21 cellular contexts compared by ENCODE assay signal in the genomic region with DNA sequence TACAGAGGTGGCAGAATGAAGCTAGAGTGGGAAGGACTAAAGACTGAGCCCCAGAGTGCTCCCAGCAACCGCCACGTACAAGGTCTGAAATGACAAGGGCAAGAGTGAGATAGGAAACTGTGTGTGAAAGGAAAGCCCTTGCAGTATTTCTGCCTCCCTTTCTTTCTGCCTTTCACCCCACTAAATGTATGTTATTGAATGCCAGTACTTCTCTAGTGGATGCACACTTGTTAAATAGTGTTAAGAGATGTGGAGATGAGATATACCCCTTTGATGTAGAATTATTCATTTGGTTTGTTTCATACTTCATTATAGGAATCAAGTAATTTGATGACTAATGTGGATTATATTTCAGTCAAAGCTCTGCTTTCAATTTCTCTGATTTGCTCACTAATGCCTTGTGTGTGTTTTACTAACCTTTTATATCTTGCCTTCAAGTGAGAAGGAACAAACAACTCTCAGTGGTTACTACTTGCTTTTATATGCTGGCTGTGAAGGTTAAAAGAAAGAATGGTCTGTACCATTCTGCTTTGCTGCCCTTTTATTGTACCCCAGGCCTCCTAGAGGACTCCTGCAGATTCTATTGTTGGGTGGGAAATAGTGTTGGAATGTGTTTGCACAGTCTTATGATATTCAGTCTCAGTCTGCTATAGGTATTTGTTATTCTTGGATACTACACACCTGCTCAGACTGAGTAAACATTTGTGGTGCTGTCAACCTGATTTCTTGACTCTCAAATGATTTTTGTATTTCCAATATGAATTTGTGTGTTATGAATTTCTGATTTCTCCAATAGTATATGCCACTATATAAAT. TPM values are rescaled to one million over a fixed set of nuclear protein-coding genes. Genes with fewer than 3 reads are reported as not detected.
DNase-seq lines count a peak whose midpoint lies in the region; ATAC-seq and TF ChIP-seq lines count a peak whose summit lies in the region.
"Had no signal": no experiment of that assay in that cellular context is flagged by ENCODE, and none has a peak within 500 bp of the region (broad histone marks: within the 10 kb centered on the region; RNA-seq: fewer than 3 reads in every experiment).

No MANE protein-coding gene starts in this region.

- H3K27me3 Mint-ChIP-seq in activated T-cell treated with anti-CD3 and anti-CD28 coated beads, Interleukin-2, amount 50 U/mL, for 4 hours (ENCODE audit: low read depth): peaks cover 3% of the 10 kb centered on the region

- H3K4me3 ChIP-seq in mammary epithelial cell (replicated peaks in 1 of 3; ENCODE audit: insufficient read depth in 1 of 3, low read depth in 2 of 3, low read length in 3 of 3): no peak overlapping the region
- H3K4me3 ChIP-seq: coronary artery, gastrocnemius medialis, testis had no signal

- ATAC-seq in activated T-cell treated with anti-CD3 and anti-CD28 coated beads, Interleukin-2, amount 50 U/mL, for 4 hours: peak; percentile 70 to 73
- ATAC-seq in GM21526 (IDR thresholded peaks at IDR 0.05; ENCODE audit: low FRiP score, unreplicated experiment) (no peak), GM19397 (IDR thresholded peaks at IDR 0.05; ENCODE audit: unreplicated experiment) (no peak)
- ATAC-seq: activated CD8-positive, alpha-beta T cell treated with anti-CD3 and anti-CD28 coated beads for 36 hours; gastrocnemius medialis; T-cell had no signal

- 100% methylated on average over 2 of the region's 2 CpGs for WGBS in mammary epithelial cell (ENCODE audit: low coverage, missing lambda C conversion rate)

- CTCF ChIA-PET in mammary epithelial cell (lab: Charles Lee; ENCODE audit: low non-redundant PET): no interaction called here

- in situ Hi-C loops in mammary epithelial cell (cut with MboI; ENCODE audit: low sequenced_read_pairs in 2 of 2): no loop called here

- H3K79me2 ChIP-seq in mammary epithelial cell (ENCODE audit: insufficient read depth, low read length): no peaks in the 10 kb centered on the region

- H3K4me2 ChIP-seq in mammary epithelial cell (ENCODE audit: insufficient read depth, low read depth, low read length): no peak overlapping the region

- peaks cover 42% of the 10 kb centered on the region for H3K4me1 ChIP-seq in mammary epithelial cell (ENCODE audit: insufficient read depth, low read length)
- H3K4me1 ChIP-seq: gastrocnemius medialis had no signal

- H3K27ac ChIP-seq in mammary epithelial cell (ENCODE audit: insufficient read depth, low read depth, low read length): peak overlapping the region; percentile 65
- H3K27ac ChIP-seq: coronary artery, gastrocnemius medialis, testis had no signal

- H3K27me3 ChIP-seq in mammary epithelial cell (ENCODE audit: insufficient read depth, low read length): no peaks in the 10 kb centered on the region
- H3K27me3 ChIP-seq: gastrocnemius medialis, testis had no signal

- TF ChIP-seq CTCF in mammary epithelial cell (conservative IDR thresholded peaks at IDR 0.05 in 1 of 2, IDR thresholded peaks at IDR 0.05 in 1 of 2; ENCODE audit: extremely low read depth in 1 of 2, insufficient read depth in 1 of 2, low read depth in 1 of 2, low read length in 2 of 2): no peak

- H3K9ac ChIP-seq in mammary epithelial cell (ENCODE audit: insufficient read depth, low read length): no peak overlapping the region

- no peaks in the 10 kb centered on the region for H4K20me1 ChIP-seq in mammary epithelial cell (ENCODE audit: insufficient read depth, low read length)

- no peak for DNase-seq in activated T-cell treated with anti-CD3 and anti-CD28 coated beads, Interleukin-2, amount 50 U/mL, for 4 hours
- DNase-seq in activated T-cell treated with anti-CD3 and anti-CD28 coated beads for 4 hours (no peak), RPMI7951 (ENCODE audit: low read depth) (peak; percentile 17), mammary epithelial cell (no peak), smooth muscle cell of the brain vasculature (ENCODE audit: low read depth, low spot score) (peak; percentile 12)
- DNase-seq in activated CD8-positive, alpha-beta memory T cell treated with anti-CD3 and anti-CD28 coated beads, Interleukin-2, amount 50 U/mL, for 4 hours: no peak
- DNase-seq: activated CD8-positive, alpha-beta T cell treated with anti-CD3 and anti-CD28 coated beads for 36 hours; activated effector memory CD4-positive, alpha-beta T cell treated with Interleukin-2 at 50 U/mL for 16 hours; anterior cingulate cortex; C1 segment of cervical spinal cord; DMS 273 treated with DMSO at 0.1 percent for 48 hours; gastrocnemius medialis; NCI-H1417 treated with DMSO at 0.1 percent for 48 hours; posterior cingulate gyrus; stimulated activated CD8-positive, alpha-beta memory T cell treated with anti-CD3 and anti-CD28 coated beads, Interleukin-4, amount 100 ng/mL, for 48 hours; T-cell; testis had no signal

- peaks cover 2% of the 10 kb centered on the region for H3K4me1 Mint-ChIP-seq in activated T-cell treated with anti-CD3 and anti-CD28 coated beads, Interleukin-2, amount 50 U/mL, for 4 hours (ENCODE audit: low read depth)

- intact Hi-C loops in mammary epithelial cell (cut with micrococcal nuclease): no loop called here

- no peaks in the 10 kb centered on the region for H3K36me3 ChIP-seq in mammary epithelial cell (ENCODE audit: insufficient read depth, low read length)
- H3K36me3 ChIP-seq: gastrocnemius medialis had no signal

- dilution Hi-C loops in mammary epithelial cell (cut with HindIII; ENCODE audit: low sequenced_read_pairs): no loop called here

- no peaks in the 10 kb centered on the region for H3K9me3 ChIP-seq in mammary epithelial cell (replicated peaks; ENCODE audit: insufficient read depth, low read length)
- H3K9me3 ChIP-seq: gastrocnemius medialis, testis had no signal

- H3K9me3 Mint-ChIP-seq in activated T-cell treated with anti-CD3 and anti-CD28 coated beads, Interleukin-2, amount 50 U/mL, for 4 hours: no peaks in the 10 kb centered on the region
- H3K9me3 Mint-ChIP-seq: activated CD8-positive, alpha-beta T cell treated with anti-CD3 and anti-CD28 coated beads for 36 hours; T-cell had no signal

- H3K36me3 Mint-ChIP-seq in activated T-cell treated with anti-CD3 and anti-CD28 coated beads, Interleukin-2, amount 50 U/mL, for 4 hours (ENCODE audit: insufficient read depth): no peaks in the 10 kb centered on the region
- H3K36me3 Mint-ChIP-seq: T-cell had no signal

- H2AFZ ChIP-seq in mammary epithelial cell (ENCODE audit: low read depth, low read length): no peak overlapping the region

- H3K4me3 Mint-ChIP-seq in activated T-cell treated with anti-CD3 and anti-CD28 coated beads, Interleukin-2, amount 50 U/mL, for 4 hours: no peak overlapping the region
- H3K4me3 Mint-ChIP-seq: activated CD8-positive, alpha-beta T cell treated with anti-CD3 and anti-CD28 coated beads for 36 hours; nephron; T-cell had no signal

- BruUV-seq in mammary epithelial cell (replicated peaks; lab: Mats Ljungman, UMichigan): no TSS peak

RNA-seq across cellular contexts. Expression of a gene that starts 7.9 kb away (rescaled TPM):
- total RNA-seq in activated T-cell treated with anti-CD3 and anti-CD28 coated beads, Interleukin-2, amount 50 U/mL, for 4 hours: 1 to 10 TPM in 1 of 3 donors, not detected in 2; 1.0 TPM
- 7.0 and 9.4 TPM in 2 replicates for total RNA-seq in RPMI7951 (2014; rRNA removed; shearing (Covaris generic))
- 100 to 1,000 TPM; 325 to 422 TPM for total RNA-seq in mammary epithelial cell
- 329 TPM for polyA plus RNA-seq in mammary epithelial cell
- 452 TPM for polyA minus RNA-seq in mammary epithelial cell

Comparison
In these comparisons a context has a peak if more than half of its experiments do, and no peak if none do; other contexts are left out.
1. ATAC-seq: peak in activated T-cell treated with anti-CD3 and anti-CD28 coated beads, Interleukin-2, amount 50 U/mL, for 4 hours (2 of 2); none in GM21526 (single experiment) and GM19397 (single experiment).
2. DNase-seq: peak in RPMI7951 (single experiment) and smooth muscle cell of the brain vasculature (single experiment); none in activated T-cell treated with anti-CD3 and anti-CD28 coated beads, Interleukin-2, amount 50 U/mL, for 4 hours (single experiment), activated T-cell treated with anti-CD3 and anti-CD28 coated beads for 4 hours (single experiment), mammary epithelial cell (single experiment) and activated CD8-positive, alpha-beta memory T cell treated with anti-CD3 and anti-CD28 coated beads, Interleukin-2, amount 50 U/mL, for 4 hours (single experiment).
3. RNA of a gene that starts 7.9 kb away (total RNA-seq): 325 to 422 TPM in mammary epithelial cell; 7.0 to 9.4 TPM in RPMI7951 and 1.0 TPM in activated T-cell treated with anti-CD3 and anti-CD28 coated beads, Interleukin-2, amount 50 U/mL, for 4 hours; every median in the first group is over 10 times any median in the second.